8 cellular contexts compared by ENCODE assay signal in the genomic region with DNA sequence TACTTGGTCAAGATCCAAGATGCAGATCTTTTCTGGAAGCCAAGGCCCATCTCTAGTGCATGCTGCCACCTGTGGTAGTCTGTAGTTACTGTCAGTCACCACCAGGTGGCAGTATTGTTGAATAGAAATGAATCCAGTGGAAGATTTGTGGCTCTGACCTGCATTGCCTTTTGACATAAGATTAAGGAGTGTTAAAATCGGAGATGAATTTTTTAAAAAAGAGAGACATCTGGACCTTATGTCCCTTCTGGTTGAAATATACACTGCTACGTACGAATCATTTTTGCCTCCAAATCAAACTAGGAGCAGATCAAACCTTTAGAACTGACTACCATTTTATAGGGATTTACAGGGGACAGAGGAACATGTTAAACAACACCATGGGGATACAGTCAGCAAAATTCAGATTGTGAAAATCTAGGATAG. TPM values are rescaled to one million over a fixed set of nuclear protein-coding genes. Genes with fewer than 3 reads are reported as not detected.
DNase-seq lines count a peak whose midpoint lies in the region; ATAC-seq and TF ChIP-seq lines count a peak whose summit lies in the region.

No MANE protein-coding gene starts in this region.

- DNase-seq in COR-L47 (lab: John Stamatoyannopoulos, UW) (peak; percentile 58), NCI-H146 (lab: John Stamatoyannopoulos, UW) (peak; percentile 60), T-helper 1 cell (peak; percentile 12 to 82 (median 62)), left ventricle myocardium superior (no peak), smooth muscle cell (lab: John Stamatoyannopoulos, UW; ENCODE audit: unreplicated experiment) (no peak)
- peak; percentile 56 for DNase-seq in activated naive CD8-positive, alpha-beta T cell treated with anti-CD3 and anti-CD28 coated beads, Interleukin-2, amount 50 U/mL, for 16 hours (ENCODE audit: low read depth, low spot score)

- no peak overlapping the region for H3K4me2 ChIP-seq in smooth muscle cell

- H3K79me2 ChIP-seq in smooth muscle cell (ENCODE audit: low read depth): no peaks in the 10 kb centered on the region

- H3K9me3 ChIP-seq in smooth muscle cell (replicated peaks; ENCODE audit: low read depth): no peaks in the 10 kb centered on the region

- H3K27me3 ChIP-seq in smooth muscle cell (ENCODE audit: low read depth): no peaks in the 10 kb centered on the region

- H3K36me3 ChIP-seq in smooth muscle cell (ENCODE audit: low read depth): peaks cover 12% of the 10 kb centered on the region

- H3K4me1 ChIP-seq in smooth muscle cell (ENCODE audit: low read depth): no peaks in the 10 kb centered on the region

- 99% methylated on average over 3 of the region's 3 CpGs for WGBS in smooth muscle cell (ENCODE audit: low lambda C conversion rate)

- ATAC-seq in GM21576 (IDR thresholded peaks at IDR 0.05; ENCODE audit: unreplicated experiment) (peak; percentile 73), left ventricle myocardium superior (peak; percentile 49), HG02870 (IDR thresholded peaks at IDR 0.05; ENCODE audit: unreplicated experiment) (no peak)

- no peak overlapping the region for H3K27ac ChIP-seq in smooth muscle cell (ENCODE audit: low read depth)

- no peaks in the 10 kb centered on the region for H3F3A ChIP-seq in smooth muscle cell (ENCODE audit: low read depth)

- intact Hi-C loops in left ventricle myocardium superior (cut with micrococcal nuclease): loop anchor here (2.0 kb wide), 1 partner anchor 159 kb away; no protein-coding TSS in a partner anchor

- TF ChIP-seq CTCF in smooth muscle cell (IDR thresholded peaks at IDR 0.05; ENCODE audit: borderline replicate concordance, insufficient read depth, poor library complexity, severe bottlenecking): peak; percentile 94

- H2AFZ ChIP-seq in smooth muscle cell (ENCODE audit: low read depth): no peak overlapping the region

- H4K20me1 ChIP-seq in smooth muscle cell (ENCODE audit: low read depth): no peaks in the 10 kb centered on the region

- H3K4me3 ChIP-seq in smooth muscle cell: no peak overlapping the region

- H3K9ac ChIP-seq in smooth muscle cell (ENCODE audit: low read depth): no peak overlapping the region

RNA-seq across cellular contexts. Expression of a gene that starts 46.9 kb away (rescaled TPM):
- total RNA-seq in left ventricle myocardium superior (0.67 TPM), smooth muscle cell (not detected in 2 replicates)
- polyA plus RNA-seq in smooth muscle cell: 0.46 TPM in 1 of 2 replicates, not detected in the other

Comparison
In these comparisons a context has a peak if more than half of its experiments do, and no peak if none do; other contexts are left out.
1. DNase-seq: peak in COR-L47 (single experiment), NCI-H146 (single experiment), T-helper 1 cell (5 of 5) and activated naive CD8-positive, alpha-beta T cell treated with anti-CD3 and anti-CD28 coated beads, Interleukin-2, amount 50 U/mL, for 16 hours (single experiment); none in left ventricle myocardium superior (single experiment) and smooth muscle cell (single experiment).